Comparison of ENCODE assay signal across 24 cellular contexts in the genomic region with DNA sequence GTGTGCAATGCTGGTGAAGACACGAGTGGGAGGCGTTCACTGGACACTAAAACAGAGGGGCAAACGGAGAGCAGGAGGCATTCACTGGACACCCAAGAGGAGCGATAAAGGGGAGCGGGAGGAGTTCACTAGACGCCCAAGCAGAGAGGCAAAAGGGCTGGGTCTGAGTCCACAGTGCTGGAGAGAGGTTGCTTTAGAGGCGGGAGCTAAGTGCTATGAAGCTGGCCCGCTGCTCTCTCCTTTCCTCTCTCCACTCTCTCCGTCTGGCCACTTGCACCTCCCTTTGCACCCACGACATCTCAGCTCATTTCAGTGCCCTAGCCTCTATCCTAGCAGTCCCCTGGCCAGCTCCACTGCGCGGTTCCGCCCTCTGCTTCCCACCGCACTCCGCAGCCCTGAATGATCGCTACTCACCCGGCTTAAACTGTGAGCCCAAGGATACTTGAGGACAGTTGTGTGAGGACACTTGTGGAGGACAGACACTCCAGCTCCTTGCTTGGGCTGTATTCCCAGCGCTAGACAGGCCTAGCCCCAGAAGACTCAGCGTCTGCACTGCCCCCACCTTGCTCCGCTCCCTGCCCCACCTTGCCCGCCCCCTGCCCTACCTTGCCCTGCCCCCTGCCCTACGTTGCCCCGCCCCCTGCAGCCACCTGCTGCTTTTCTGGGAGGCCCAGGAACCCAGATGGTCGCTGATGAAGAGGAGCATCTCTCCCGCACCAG.
DNase-seq lines count a peak whose midpoint lies in the region; ATAC-seq and TF ChIP-seq lines count a peak whose summit lies in the region.
"Had no signal": no experiment of that assay in that cellular context is flagged by ENCODE, and none has a peak within 500 bp of the region (broad histone marks: within the 10 kb centered on the region; RNA-seq: fewer than 3 reads in every experiment).

No MANE protein-coding gene starts in this region.

- peak; percentile 64 for ATAC-seq in Panc1
- ATAC-seq in left lung: peak; percentile 44
- ATAC-seq: HCT116, upper lobe of right lung had no signal

- H3K27me3 Mint-ChIP-seq in activated CD4-positive, alpha-beta memory T cell treated with anti-CD3 and anti-CD28 coated beads for 36 hours: peaks cover 66% of the 10 kb centered on the region

- no peak overlapping the region for H3K4me3 Mint-ChIP-seq in activated CD4-positive, alpha-beta memory T cell treated with anti-CD3 and anti-CD28 coated beads for 36 hours
- H3K4me3 Mint-ChIP-seq: activated naive CD8-positive, alpha-beta T cell treated with anti-CD3 and anti-CD28 coated beads for 36 hours; CD4-positive, alpha-beta memory T cell; memory B cell; T-helper 2 cell treated with Interferon-gamma antibody and Interleukin-4, amounts not matched to agents 5 μg/mL and 100 μg/mL, for 36 hours had no signal

- peaks cover 3% of the 10 kb centered on the region for H3K27me3 ChIP-seq in Panc1 (ENCODE audit: control insufficient read depth, insufficient read depth, low read length)
- peaks cover 21 to 100% of the 10 kb centered on the region in 2 donors for H3K27me3 ChIP-seq in left lung

- in situ Hi-C loops in Panc1 (cut with HindIII; ENCODE audit: low pct_unique_long_range_greater_than_20kb, low sequenced_read_pairs): no loop called here

- CTCF ChIA-PET in Panc1 (lab: Charles Lee): no interaction called here
- CTCF ChIA-PET in activated CD4-positive, alpha-beta memory T cell treated with anti-CD3 and anti-CD28 coated beads for 36 hours (lab: Charles Lee): interaction anchor here (1.0 kb wide), 1 partner anchor 388 kb away, joined by 4 read pairs; no protein-coding TSS in a partner anchor

- H3K36me3 Mint-ChIP-seq in activated CD4-positive, alpha-beta memory T cell treated with anti-CD3 and anti-CD28 coated beads for 36 hours: no peaks in the 10 kb centered on the region
- H3K36me3 Mint-ChIP-seq: activated naive CD8-positive, alpha-beta T cell treated with anti-CD3 and anti-CD28 coated beads for 36 hours; CD4-positive, alpha-beta memory T cell; memory B cell had no signal

- POLR2A ChIA-PET in Panc1 (lab: Charles Lee): no interaction called here
- POLR2A ChIA-PET in activated CD4-positive, alpha-beta memory T cell treated with anti-CD3 and anti-CD28 coated beads for 36 hours (lab: Charles Lee): no interaction called here

- H3K27ac ChIP-seq in Panc1 (ENCODE audit: low read length) (no peak overlapping the region), left lung (no peak overlapping the region)
- H3K27ac ChIP-seq: HL-60, upper lobe of right lung, VCaP had no signal

- no peak overlapping the region for H3K27ac Mint-ChIP-seq in activated CD4-positive, alpha-beta memory T cell treated with anti-CD3 and anti-CD28 coated beads for 36 hours
- H3K27ac Mint-ChIP-seq: activated naive CD8-positive, alpha-beta T cell treated with anti-CD3 and anti-CD28 coated beads for 36 hours; CD4-positive, alpha-beta memory T cell; memory B cell; T-helper 2 cell treated with Interferon-gamma antibody and Interleukin-4, amounts not matched to agents 5 μg/mL and 100 μg/mL, for 36 hours had no signal

- TF ChIP-seq CTCF in Panc1 (IDR thresholded peaks at IDR 0.05): no peak
- no peak for TF ChIP-seq CTCF in left lung (IDR thresholded peaks at IDR 0.05)

- H3K4me1 Mint-ChIP-seq in activated CD4-positive, alpha-beta memory T cell treated with anti-CD3 and anti-CD28 coated beads for 36 hours (ENCODE audit: low read depth): no peaks in the 10 kb centered on the region
- H3K4me1 Mint-ChIP-seq: activated naive CD8-positive, alpha-beta T cell treated with anti-CD3 and anti-CD28 coated beads for 36 hours had no signal

- DNase-seq in NCI-H1436 (lab: John Stamatoyannopoulos, UW) (peak; percentile 15), NCI-H1436 treated with DMSO at 0.1 percent for 48 hours (lab: John Stamatoyannopoulos, UW) (no peak), Panc1 (ENCODE audit: low read depth, low spot score) (no peak), left lung (no peak)
- DNase-seq in effector CD4-positive, alpha-beta T cell: no peak
- no peak for DNase-seq in activated CD4-positive, alpha-beta memory T cell treated with anti-CD3 and anti-CD28 coated beads for 36 hours
- no peak for DNase-seq in NK-92 treated with Interleukin-12 subunit alpha and Interleukin-12 subunit beta, amount 100 ng/mL, for 24 hours (lab: John Stamatoyannopoulos, UW)
- DNase-seq: activated naive CD8-positive, alpha-beta T cell treated with anti-CD3 and anti-CD28 coated beads for 36 hours; AML-193; caudate nucleus; CD4-positive, alpha-beta memory T cell; dermis blood vessel endothelial cell; NCI-H1105; NCI-H774; Right ventricle myocardium superior; stimulated activated CD4-positive, alpha-beta T cell treated with anti-CD3 and anti-CD28 coated beads, Interleukin-2, amount 100 ng/mL, for 24 hours; upper lobe of right lung had no signal

- H3K4me1 ChIP-seq in ES-I3 (ENCODE audit: insufficient read depth, low read length) (peaks cover 4% of the 10 kb centered on the region; the same call in 1 of the 2 replicates), Panc1 (ENCODE audit: control insufficient read depth, insufficient read depth, low read length) (no peaks in the 10 kb centered on the region), left lung (no peaks in the 10 kb centered on the region)
- H3K4me1 ChIP-seq: upper lobe of right lung had no signal

- H3K9me3 ChIP-seq in ES-I3 (ENCODE audit: control insufficient read depth, insufficient read depth, low read length) (no peaks in the 10 kb centered on the region), Panc1 (ENCODE audit: control insufficient read depth, insufficient read depth, low read depth, low read length) (no peaks in the 10 kb centered on the region; the same call in 1 of the 2 replicates), left lung (peaks cover 0 to 4% of the 10 kb centered on the region in 2 donors)
- H3K9me3 ChIP-seq: upper lobe of right lung had no signal

- no TSS peak for BruUV-seq in Panc1 (replicated peaks; lab: Mats Ljungman, UMichigan)

- H3K9ac ChIP-seq in ES-I3 (ENCODE audit: low read depth, low read length): peak overlapping the region; percentile 19; the same call in 1 of the 2 replicates

- H3K36me3 ChIP-seq in ES-I3 (ENCODE audit: insufficient read depth, low read length): no peaks in the 10 kb centered on the region
- H3K36me3 ChIP-seq in Panc1 (ENCODE audit: control insufficient read depth, insufficient read depth, low read length): no peaks in the 10 kb centered on the region
- H3K36me3 ChIP-seq in left lung: no peaks in the 10 kb centered on the region
- H3K36me3 ChIP-seq: upper lobe of right lung had no signal

- no peaks in the 10 kb centered on the region for H3K9me3 Mint-ChIP-seq in activated CD4-positive, alpha-beta memory T cell treated with anti-CD3 and anti-CD28 coated beads for 36 hours
- H3K9me3 Mint-ChIP-seq: activated naive CD8-positive, alpha-beta T cell treated with anti-CD3 and anti-CD28 coated beads for 36 hours; memory B cell; T-helper 2 cell treated with Interferon-gamma antibody and Interleukin-4, amounts not matched to agents 5 μg/mL and 100 μg/mL, for 36 hours had no signal

- intact Hi-C loops in Panc1 (cut with micrococcal nuclease; ENCODE audit: unreplicated experiment): no loop called here
- intact Hi-C loops in left lung (cut with DNase I): no loop called here
- intact Hi-C loops in activated CD4-positive, alpha-beta memory T cell treated with anti-CD3 and anti-CD28 coated beads for 36 hours (cut with micrococcal nuclease): no loop called here

- H3K4me3 ChIP-seq in Panc1 (ENCODE audit: low read depth in 2 of 2, low read length in 2 of 2): no peak overlapping the region
- H3K4me3 ChIP-seq in left lung: no peak overlapping the region
- H3K4me3 ChIP-seq: smooth muscle cell, upper lobe of right lung had no signal
